ENCODE assay signal across 26 cellular contexts in genomic region chr5:127872494-127872893, GRCh38.
DNase-seq lines count a peak whose midpoint lies in the region; ATAC-seq and TF ChIP-seq lines count a peak whose summit lies in the region.
"Had no signal": no experiment of that assay in that cellular context is flagged by ENCODE, and none has a peak within 500 bp of the region (broad histone marks: within the 10 kb centered on the region; RNA-seq: fewer than 3 reads in every experiment).

No MANE protein-coding gene starts in this region.

- H3K79me1 ChIP-seq in mesenchymal stem cell (replicated peaks; ENCODE audit: low read length, poor library complexity, severe bottlenecking) = no peaks in the 10 kb centered on the region

- H2BK12ac ChIP-seq in mesenchymal stem cell (ENCODE audit: low read length in 2 of 2) = no peak overlapping the region

- H3K9me3 Mint-ChIP-seq in type B pancreatic cell = no peaks in the 10 kb centered on the region
- H3K9me3 Mint-ChIP-seq: activated CD4-positive, alpha-beta T cell treated with anti-CD3 and anti-CD28 coated beads, Interleukin-2, amount 10 ng/mL, durations not matched to agents 24 days and 14 days; activated naive CD4-positive, alpha-beta T cell treated with anti-CD3 and anti-CD28 coated beads for 36 hours; CD8-positive, alpha-beta T cell; memory B cell; naive thymus-derived CD8-positive, alpha-beta T cell had no signal

- no peak overlapping the region for H4K91ac ChIP-seq in mesenchymal stem cell (ENCODE audit: low read length)

- no peak overlapping the region for H3K27ac Mint-ChIP-seq in type B pancreatic cell
- H3K27ac Mint-ChIP-seq: activated CD4-positive, alpha-beta T cell treated with anti-CD3 and anti-CD28 coated beads, Interleukin-2, amount 10 ng/mL, durations not matched to agents 24 days and 14 days; activated naive CD4-positive, alpha-beta T cell treated with anti-CD3 and anti-CD28 coated beads for 36 hours; CD8-positive, alpha-beta T cell; memory B cell; naive thymus-derived CD8-positive, alpha-beta T cell had no signal

- H3K4me3 Mint-ChIP-seq in type B pancreatic cell = no peak overlapping the region
- H3K4me3 Mint-ChIP-seq: activated CD4-positive, alpha-beta T cell treated with anti-CD3 and anti-CD28 coated beads, Interleukin-2, amount 10 ng/mL, durations not matched to agents 24 days and 14 days; activated naive CD4-positive, alpha-beta T cell treated with anti-CD3 and anti-CD28 coated beads for 36 hours; CD8-positive, alpha-beta T cell; memory B cell; naive thymus-derived CD8-positive, alpha-beta T cell had no signal

- TF ChIP-seq CTCF in heart left ventricle (IDR thresholded peaks at IDR 0.05) = no peak
- no peak for TF ChIP-seq CTCF in tibial artery (IDR thresholded peaks at IDR 0.05)
- no peak for TF ChIP-seq CTCF in type B pancreatic cell (conservative IDR thresholded peaks at IDR 0.05)

- peak in 3 of 4 donors; percentile 11 to 55 (median 42) for ATAC-seq in heart left ventricle
- no peak for ATAC-seq in Right ventricle myocardium superior (ENCODE audit: poor library complexity)
- ATAC-seq in esophagus mucosa = peak; percentile 33
- no peak for ATAC-seq in left colon
- ATAC-seq: CD8-positive, alpha-beta T cell; naive thymus-derived CD8-positive, alpha-beta T cell had no signal

- H3K4me1 ChIP-seq in heart left ventricle = peaks cover 3 to 46% (median 22%) of the 10 kb centered on the region in 12 donors
- peaks cover 8% of the 10 kb centered on the region for H3K4me1 ChIP-seq in mesenchymal stem cell (ENCODE audit: control insufficient read depth, insufficient read depth, low read depth, low read length)
- H3K4me1 ChIP-seq in tibial artery = peaks cover 0 to 26% (median 13%) of the 10 kb centered on the region in 4 donors
- H3K4me1 ChIP-seq: right lobe of liver had no signal

- H3K4me3 ChIP-seq in heart left ventricle (no peak overlapping the region), mesenchymal stem cell (ENCODE audit: insufficient read depth in 1 of 2, low read depth in 1 of 2, low read length in 2 of 2) (no peak overlapping the region), tibial artery (no peak overlapping the region)
- H3K4me3 ChIP-seq: cardiac muscle cell, HAP-1, right lobe of liver, stomach, upper lobe of left lung had no signal

- no peak overlapping the region for H3K18ac ChIP-seq in mesenchymal stem cell (ENCODE audit: low read depth in 1 of 2, low read length in 2 of 2)

- H2AK5ac ChIP-seq in mesenchymal stem cell (ENCODE audit: low read length, severe bottlenecking) = no peak overlapping the region

- no peak overlapping the region for H2AFZ ChIP-seq in mesenchymal stem cell (ENCODE audit: low read depth, low read length)

- H3K36me3 ChIP-seq in heart left ventricle (no peaks in the 10 kb centered on the region), mesenchymal stem cell (ENCODE audit: control insufficient read depth in 1 of 2, insufficient read depth in 2 of 2, low read depth in 1 of 2, low read length in 2 of 2) (no peaks in the 10 kb centered on the region), tibial artery (no peaks in the 10 kb centered on the region)
- H3K36me3 ChIP-seq: cardiac muscle cell, HAP-1, right lobe of liver, stomach, upper lobe of left lung, WERI-Rb-1 had no signal

- no peak overlapping the region for H2BK15ac ChIP-seq in mesenchymal stem cell (ENCODE audit: low read depth, poor library complexity, severe bottlenecking)

- H3K4me2 ChIP-seq in mesenchymal stem cell (ENCODE audit: low read length, poor library complexity, severe bottlenecking) = no peak overlapping the region

- intact Hi-C loops in heart left ventricle (cut with DNase I) = loop anchor here in 6 of 10 donors (5.0 to 10.0 kb wide), 5 partner anchors 212 to 622 kb away; partner anchors contain the start of gene SLC12A2 (in 1 of the 6)
- intact Hi-C loops in Right ventricle myocardium superior (cut with DNase I) = loop anchor here (10.0 kb wide), 2 partner anchors 212 to 332 kb away; partner anchors contain the start of gene SLC12A2
- intact Hi-C loops in tibial artery (cut with DNase I; ENCODE audit: low total_unique reads) = loop anchor here (10.0 kb wide), 1 partner anchor 242 kb away; no protein-coding TSS in a partner anchor
- intact Hi-C loops in left colon (cut with DNase I, micrococcal nuclease) = no loop called here

- no peak overlapping the region for H3K14ac ChIP-seq in mesenchymal stem cell (ENCODE audit: low read length in 2 of 2)

- no peaks in the 10 kb centered on the region for H3K27me3 Mint-ChIP-seq in type B pancreatic cell
- H3K27me3 Mint-ChIP-seq: memory B cell had no signal

- no peak overlapping the region for H4K8ac ChIP-seq in mesenchymal stem cell (ENCODE audit: low read length)

- DNase-seq in heart left ventricle = peak in 2 of 5 donors; percentile 23 to 40
- no peak for DNase-seq in Right ventricle myocardium superior
- DNase-seq in mesenchymal stem cell = no peak
- DNase-seq in tibial artery = no peak
- no peak for DNase-seq in mesenteric fat pad (ENCODE audit: low spot score)
- DNase-seq in type B pancreatic cell (ENCODE audit: extremely low spot score, unreplicated experiment) = no peak
- no peak for DNase-seq in left colon
- DNase-seq: 8988T; activated CD4-positive, alpha-beta T cell treated with anti-CD3 and anti-CD28 coated beads, Interleukin-2, amount 10 ng/mL, durations not matched to agents 24 days and 14 days; activated naive CD4-positive, alpha-beta T cell treated with anti-CD3 and anti-CD28 coated beads for 36 hours; activated T-cell treated with anti-CD3 and anti-CD28 coated beads, Interleukin-2, amount 50 U/mL, for 48 hours; amniotic stem cell; CD8-positive, alpha-beta T cell; naive thymus-derived CD8-positive, alpha-beta T cell; NCI-H2029 treated with DMSO at 0.1 percent for 48 hours; NCI-H226; occipital lobe; right lobe of liver; stimulated activated CD4-positive, alpha-beta T cell treated with anti-CD3 and anti-CD28 coated beads, Interleukin-15, amount 100 ng/mL, for 24 hours; stomach; upper lobe of left lung; WERI-Rb-1 had no signal

- no peaks in the 10 kb centered on the region for H3K36me3 Mint-ChIP-seq in type B pancreatic cell
- H3K36me3 Mint-ChIP-seq: CD8-positive, alpha-beta T cell; memory B cell; naive thymus-derived CD8-positive, alpha-beta T cell had no signal

- peak overlapping the region; percentile 23 for H3K9ac ChIP-seq in mesenchymal stem cell (ENCODE audit: low read length)

- peak overlapping the region in 8 of 12 donors; percentile 0 to 67 (median 28) for H3K27ac ChIP-seq in heart left ventricle
- H3K27ac ChIP-seq in mesenchymal stem cell (ENCODE audit: low read length, poor library complexity, severe bottlenecking) = no peak overlapping the region
- H3K27ac ChIP-seq in tibial artery = peak overlapping the region; percentile 26 to 44
- H3K27ac ChIP-seq: cardiac muscle cell, right lobe of liver, WERI-Rb-1 had no signal

- no peak overlapping the region for H2BK5ac ChIP-seq in mesenchymal stem cell (ENCODE audit: low read depth, low read length, poor library complexity, severe bottlenecking)

- H3K27me3 ChIP-seq in heart left ventricle (no peaks in the 10 kb centered on the region), mesenchymal stem cell (ENCODE audit: control insufficient read depth in 1 of 2, insufficient read depth in 1 of 2, low read length in 2 of 2) (no peaks in the 10 kb centered on the region), tibial artery (no peaks in the 10 kb centered on the region)
- H3K27me3 ChIP-seq: cardiac muscle cell, right lobe of liver, stomach, upper lobe of left lung had no signal

- H3K4ac ChIP-seq in mesenchymal stem cell (ENCODE audit: low read depth in 1 of 2, low read length in 2 of 2) = no peak overlapping the region

- no peak for TF ChIP-seq POLR2A in heart left ventricle (IDR thresholded peaks at IDR 0.05)

- H3K9me3 ChIP-seq in heart left ventricle = no peaks in the 10 kb centered on the region
- no peaks in the 10 kb centered on the region for H3K9me3 ChIP-seq in mesenchymal stem cell (ENCODE audit: control insufficient read depth, low read length)
- no peaks in the 10 kb centered on the region for H3K9me3 ChIP-seq in tibial artery
- H3K9me3 ChIP-seq: HAP-1, right lobe of liver, stomach, upper lobe of left lung had no signal

- no peak overlapping the region for H3K23ac ChIP-seq in mesenchymal stem cell (ENCODE audit: low read length in 2 of 2)

- no peak overlapping the region for H2BK120ac ChIP-seq in mesenchymal stem cell (ENCODE audit: low read depth, low read length)

- H3K4me1 Mint-ChIP-seq in type B pancreatic cell (ENCODE audit: unreplicated experiment) = peaks cover 24% of the 10 kb centered on the region
- H3K4me1 Mint-ChIP-seq: activated CD4-positive, alpha-beta T cell treated with anti-CD3 and anti-CD28 coated beads, Interleukin-2, amount 10 ng/mL, durations not matched to agents 24 days and 14 days; memory B cell; naive thymus-derived CD8-positive, alpha-beta T cell had no signal

Comparison
In these comparisons a context has a peak if more than half of its experiments do, and no peak if none do; other contexts are left out.
1. ATAC-seq: peak in heart left ventricle (3 of 4) and esophagus mucosa (single experiment); none in Right ventricle myocardium superior (single experiment) and left colon (single experiment).
2. intact Hi-C loops: an anchor here in heart left ventricle (5.0 to 10.0 kb wide), Right ventricle myocardium superior (10.0 kb wide) and tibial artery (10.0 kb wide); none called in left colon.